In the genomic region with DNA sequence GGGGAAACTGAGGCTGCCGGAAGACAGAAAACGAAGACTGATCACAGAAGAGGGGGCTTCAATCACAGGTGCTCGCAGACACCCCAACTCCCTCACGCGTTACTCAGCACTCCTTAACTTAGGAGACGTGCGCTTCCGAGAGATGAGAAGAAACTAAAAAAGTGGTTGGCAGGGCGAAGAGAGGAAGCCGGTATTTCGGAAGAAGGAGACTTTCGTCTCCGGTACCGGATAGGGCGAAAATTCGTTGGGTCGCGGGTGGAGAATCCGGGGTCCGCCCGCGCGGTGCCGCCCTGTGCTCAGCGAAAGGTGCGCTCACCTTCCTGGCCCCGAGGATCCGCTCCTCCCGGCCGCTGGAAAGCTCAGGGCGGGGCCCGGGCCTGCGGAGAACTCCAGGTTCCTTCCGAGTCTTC, we compare ENCODE assay signal across 7 cellular contexts. TPM values are rescaled to one million over a fixed set of nuclear protein-coding genes. Genes with fewer than 3 reads are reported as not detected.
DNase-seq lines count a peak whose midpoint lies in the region; TF ChIP-seq lines count a peak whose summit lies in the region.

No MANE protein-coding gene starts in this region.

- WGBS in iPS DF 6.9 (ENCODE audit: insufficient coverage, insufficient read length), result no CpG with 5 or more reads among the region's 34 CpGs
- 8% methylated on average over 33 of the region's 34 CpGs for WGBS in smooth muscle cell (ENCODE audit: low lambda C conversion rate)

- intact Hi-C loops in activated T-helper 1 cell treated with anti-CD3 and anti-CD28 coated beads, Interleukin-12 subunit alpha, Interleukin-12 subunit beta, Interleukin-2, Interleukin-4 antibody, amounts not matched to agents 30 ng/mL and 10 ng/mL and 1 ng/mL, durations not matched to agents 14 hours and 24 hours and 36 hours (cut with micrococcal nuclease), result loop anchor here (1.0 kb wide), 1 partner anchor 55 kb away; no protein-coding TSS in a partner anchor

- H3K4me3 Mint-ChIP-seq in activated T-helper 1 cell treated with anti-CD3 and anti-CD28 coated beads, Interleukin-12 subunit alpha, Interleukin-12 subunit beta, Interleukin-2, Interleukin-4 antibody, amounts not matched to agents 30 ng/mL and 10 ng/mL and 1 ng/mL, durations not matched to agents 14 hours and 24 hours and 36 hours, result peak overlapping the region; percentile 56

- peak overlapping the region; percentile 53 for H3K4me3 ChIP-seq in HUES6 (ENCODE audit: low read depth, low read length)
- H3K4me3 ChIP-seq in iPS DF 6.9 (ENCODE audit: low read length), result peak overlapping the region; percentile 13; the same call in 1 of the 2 replicates
- H3K4me3 ChIP-seq in smooth muscle cell, result peak overlapping the region; percentile 77

- H3K27ac Mint-ChIP-seq in activated T-helper 1 cell treated with anti-CD3 and anti-CD28 coated beads, Interleukin-12 subunit alpha, Interleukin-12 subunit beta, Interleukin-2, Interleukin-4 antibody, amounts not matched to agents 30 ng/mL and 10 ng/mL and 1 ng/mL, durations not matched to agents 14 hours and 24 hours and 36 hours, result peak overlapping the region; percentile 78

- peaks cover 28% of the 10 kb centered on the region for H3K4me1 Mint-ChIP-seq in activated T-helper 1 cell treated with anti-CD3 and anti-CD28 coated beads, Interleukin-12 subunit alpha, Interleukin-12 subunit beta, Interleukin-2, Interleukin-4 antibody, amounts not matched to agents 30 ng/mL and 10 ng/mL and 1 ng/mL, durations not matched to agents 14 hours and 24 hours and 36 hours (ENCODE audit: low read depth)

- peaks cover 32% of the 10 kb centered on the region for H3K4me1 ChIP-seq in HUES6 (ENCODE audit: control insufficient read depth, insufficient read depth, low read length)
- peaks cover 15% of the 10 kb centered on the region for H3K4me1 ChIP-seq in iPS DF 6.9 (ENCODE audit: control insufficient read depth, insufficient read depth, low read length)
- H3K4me1 ChIP-seq in smooth muscle cell (ENCODE audit: low read depth), result peaks cover 45% of the 10 kb centered on the region

- H3K27me3 ChIP-seq in HUES6 (ENCODE audit: control insufficient read depth, insufficient read depth, low read length) (peaks cover 99% of the 10 kb centered on the region), iPS DF 6.9 (ENCODE audit: control insufficient read depth, insufficient read depth, low read length) (peaks cover 86% of the 10 kb centered on the region), smooth muscle cell (ENCODE audit: low read depth) (peaks cover 31% of the 10 kb centered on the region)

- H2AFZ ChIP-seq in smooth muscle cell (ENCODE audit: low read depth), result no peak overlapping the region

- no peaks in the 10 kb centered on the region for H3K9me3 ChIP-seq in HUES6 (ENCODE audit: control insufficient read depth, insufficient read depth, low read depth, low read length)
- no peaks in the 10 kb centered on the region for H3K9me3 ChIP-seq in iPS DF 6.9 (ENCODE audit: control insufficient read depth, insufficient read depth, low read length)
- no peaks in the 10 kb centered on the region for H3K9me3 ChIP-seq in smooth muscle cell (replicated peaks; ENCODE audit: low read depth)

- H3K9ac ChIP-seq in HUES6 (ENCODE audit: low read length), result no peak overlapping the region
- peak overlapping the region; percentile 41 for H3K9ac ChIP-seq in smooth muscle cell (ENCODE audit: low read depth)

- peaks cover 68% of the 10 kb centered on the region for H3K79me2 ChIP-seq in smooth muscle cell (ENCODE audit: low read depth)

- no peaks in the 10 kb centered on the region for H3F3A ChIP-seq in smooth muscle cell (ENCODE audit: low read depth)

- H3K27ac ChIP-seq in HUES6 (ENCODE audit: low read depth, low read length), result no peak overlapping the region
- H3K27ac ChIP-seq in iPS DF 6.9 (ENCODE audit: low read length), result no peak overlapping the region
- H3K27ac ChIP-seq in smooth muscle cell (ENCODE audit: low read depth), result peak overlapping the region; percentile 38

- H3K36me3 ChIP-seq in HUES6 (ENCODE audit: control insufficient read depth, insufficient read depth, low read length) (no peaks in the 10 kb centered on the region), iPS DF 6.9 (ENCODE audit: control insufficient read depth, insufficient read depth, low read length) (no peaks in the 10 kb centered on the region), smooth muscle cell (ENCODE audit: low read depth) (no peaks in the 10 kb centered on the region)

- peaks cover 2% of the 10 kb centered on the region for H3K36me3 Mint-ChIP-seq in activated T-helper 1 cell treated with anti-CD3 and anti-CD28 coated beads, Interleukin-12 subunit alpha, Interleukin-12 subunit beta, Interleukin-2, Interleukin-4 antibody, amounts not matched to agents 30 ng/mL and 10 ng/mL and 1 ng/mL, durations not matched to agents 14 hours and 24 hours and 36 hours (ENCODE audit: low read depth)

- H4K20me1 ChIP-seq in smooth muscle cell (ENCODE audit: low read depth), result peaks cover 41% of the 10 kb centered on the region

- no peak for TF ChIP-seq CTCF in smooth muscle cell (IDR thresholded peaks at IDR 0.05; ENCODE audit: borderline replicate concordance, insufficient read depth, poor library complexity, severe bottlenecking)

- DNase-seq in activated T-helper 1 cell treated with anti-CD3 and anti-CD28 coated beads, Interleukin-12 subunit alpha, Interleukin-12 subunit beta, Interleukin-2, Interleukin-4 antibody, amounts not matched to agents 30 ng/mL and 10 ng/mL and 1 ng/mL, durations not matched to agents 14 hours and 24 hours and 36 hours (ENCODE audit: low spot score), result no peak
- DNase-seq in iPS DF 6.9 (ENCODE audit: low read depth, low spot score) (no peak), smooth muscle cell (lab: John Stamatoyannopoulos, UW; ENCODE audit: unreplicated experiment) (no peak), epidermal melanocyte (ENCODE audit: insufficient read length, low spot score) (no peak), SKM-1 (lab: John Stamatoyannopoulos, UW; ENCODE audit: unreplicated experiment) (no peak)
- DNase-seq in activated CD4-positive, alpha-beta T cell treated with anti-CD3 and anti-CD28 coated beads, Interleukin-2, amount 50 U/mL, for 48 hours, result no peak

- H3K9me3 Mint-ChIP-seq in activated T-helper 1 cell treated with anti-CD3 and anti-CD28 coated beads, Interleukin-12 subunit alpha, Interleukin-12 subunit beta, Interleukin-2, Interleukin-4 antibody, amounts not matched to agents 30 ng/mL and 10 ng/mL and 1 ng/mL, durations not matched to agents 14 hours and 24 hours and 36 hours, result no peaks in the 10 kb centered on the region

- H3K27me3 Mint-ChIP-seq in activated T-helper 1 cell treated with anti-CD3 and anti-CD28 coated beads, Interleukin-12 subunit alpha, Interleukin-12 subunit beta, Interleukin-2, Interleukin-4 antibody, amounts not matched to agents 30 ng/mL and 10 ng/mL and 1 ng/mL, durations not matched to agents 14 hours and 24 hours and 36 hours (ENCODE audit: insufficient read depth), result peaks cover 58% of the 10 kb centered on the region

- H3K4me2 ChIP-seq in smooth muscle cell, result peak overlapping the region; percentile 97

RNA-seq across cellular contexts. Expression of a gene that starts 0.9 kb away (rescaled TPM):
- total RNA-seq in activated T-helper 1 cell treated with anti-CD3 and anti-CD28 coated beads, Interleukin-12 subunit alpha, Interleukin-12 subunit beta, Interleukin-2, Interleukin-4 antibody, amounts not matched to agents 30 ng/mL and 10 ng/mL and 1 ng/mL, durations not matched to agents 14 hours and 24 hours and 36 hours, result not detected in 2 replicates
- total RNA-seq in smooth muscle cell, result 40.0 and 46.7 TPM in 2 replicates
- polyA plus RNA-seq in smooth muscle cell, result 96.5 and 146 TPM in 2 replicates

RNA-seq across cellular contexts. Expression of a gene that starts 53.5 kb away (rescaled TPM):
- not detected in 2 replicates for total RNA-seq in activated T-helper 1 cell treated with anti-CD3 and anti-CD28 coated beads, Interleukin-12 subunit alpha, Interleukin-12 subunit beta, Interleukin-2, Interleukin-4 antibody, amounts not matched to agents 30 ng/mL and 10 ng/mL and 1 ng/mL, durations not matched to agents 14 hours and 24 hours and 36 hours
- total RNA-seq in smooth muscle cell, result 14.1 and 15.4 TPM in 2 replicates
- polyA plus RNA-seq in smooth muscle cell, result 14.6 and 22.7 TPM in 2 replicates

Comparison
In these comparisons a context has a peak if more than half of its experiments do, and no peak if none do; other contexts are left out.
1. H3K4me3 ChIP-seq: peak in every context shown above with its lines; median percentile 77 in smooth muscle cell; 53 in HUES6; 13 in iPS DF 6.9.
2. RNA of a gene that starts 0.9 kb away (total RNA-seq): 40.0 to 46.7 TPM in smooth muscle cell; not detected in activated T-helper 1 cell treated with anti-CD3 and anti-CD28 coated beads, Interleukin-12 subunit alpha, Interleukin-12 subunit beta, Interleukin-2, Interleukin-4 antibody, amounts not matched to agents 30 ng/mL and 10 ng/mL and 1 ng/mL, durations not matched to agents 14 hours and 24 hours and 36 hours; every median in the first group is over 10 times any median in the second.
3. RNA of a gene that starts 53.5 kb away (total RNA-seq): 14.1 to 15.4 TPM in smooth muscle cell; not detected in activated T-helper 1 cell treated with anti-CD3 and anti-CD28 coated beads, Interleukin-12 subunit alpha, Interleukin-12 subunit beta, Interleukin-2, Interleukin-4 antibody, amounts not matched to agents 30 ng/mL and 10 ng/mL and 1 ng/mL, durations not matched to agents 14 hours and 24 hours and 36 hours; every median in the first group is over 10 times any median in the second.